15 cellular contexts compared by ENCODE assay signal in the genomic region with DNA sequence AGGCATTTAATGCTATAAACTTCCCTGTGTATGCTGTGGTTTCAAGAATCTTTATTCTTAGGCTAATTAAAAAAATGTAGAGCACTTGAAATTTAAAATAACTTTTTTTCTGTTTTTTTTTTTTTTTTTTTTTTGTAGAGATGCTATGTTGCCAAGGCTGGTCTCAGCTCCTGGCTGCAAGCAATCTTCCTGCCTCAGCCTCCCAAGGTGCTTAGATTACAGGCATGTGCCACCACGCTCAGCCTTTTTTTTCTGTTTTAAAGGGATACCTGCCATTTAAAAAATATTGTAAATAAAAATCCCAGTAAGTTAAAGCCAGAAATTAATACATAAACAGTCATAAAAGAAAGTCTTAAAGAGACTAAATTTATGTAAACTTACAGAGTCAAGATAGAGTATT.
DNase-seq lines count a peak whose midpoint lies in the region; ATAC-seq and TF ChIP-seq lines count a peak whose summit lies in the region.
"Had no signal": no experiment of that assay in that cellular context is flagged by ENCODE, and none has a peak within 500 bp of the region (broad histone marks: within the 10 kb centered on the region; RNA-seq: fewer than 3 reads in every experiment).

No MANE protein-coding gene starts in this region.

- no peak overlapping the region for H2AK5ac ChIP-seq in mesenchymal stem cell (ENCODE audit: low read length, severe bottlenecking)

- no peaks in the 10 kb centered on the region for H4K20me1 ChIP-seq in OCI-LY7 (ENCODE audit: insufficient read depth, low read length)

- H3K9me3 ChIP-seq in T-helper 17 cell (ENCODE audit: control insufficient read depth, low read length, poor library complexity, severe bottlenecking) (no peaks in the 10 kb centered on the region), mesenchymal stem cell (ENCODE audit: control insufficient read depth, low read length) (no peaks in the 10 kb centered on the region), OCI-LY7 (ENCODE audit: low read length) (0 out of 2 replicates have a peak, but pooled peaks cover 10% of the 10 kb centered on the region), transverse colon (no peaks in the 10 kb centered on the region)
- H3K9me3 ChIP-seq: SJSA1 had no signal

- no CpG with 5 or more reads among the region's 1 CpG for WGBS in mesenchymal stem cell
- 67 to 82% methylated on average over 1 of the region's 1 CpG for WGBS in transverse colon (ENCODE audit: low coverage in 1 of 2), 2 donors

- H3K27ac ChIP-seq in mesenchymal stem cell (ENCODE audit: low read length, poor library complexity, severe bottlenecking) (no peak overlapping the region), OCI-LY7 (ENCODE audit: low read depth, low read length, poor library complexity, severe bottlenecking) (no peak overlapping the region), transverse colon (no peak overlapping the region)
- H3K27ac ChIP-seq: KMS-11, SJSA1 had no signal

- H3K4me3 ChIP-seq in mesenchymal stem cell (ENCODE audit: insufficient read depth in 1 of 2, low read depth in 1 of 2, low read length in 2 of 2) (no peak overlapping the region), OCI-LY7 (ENCODE audit: low read depth, low read length, poor library complexity, severe bottlenecking) (no peak overlapping the region), transverse colon (no peak overlapping the region)
- H3K4me3 ChIP-seq: GM23338, SJSA1 had no signal

- no peak for TF ChIP-seq EP300 in transverse colon (IDR thresholded peaks at IDR 0.05; ENCODE audit: low read depth)

- H3K9ac ChIP-seq in mesenchymal stem cell (ENCODE audit: low read length): no peak overlapping the region
- H3K9ac ChIP-seq: KMS-11 had no signal

- TF ChIP-seq CTCF in OCI-LY7 (conservative IDR thresholded peaks at IDR 0.05; ENCODE audit: low read length): no peak
- TF ChIP-seq CTCF in transverse colon (IDR thresholded peaks at IDR 0.05): no peak

- peaks cover 48% of the 10 kb centered on the region for H3K4me1 Mint-ChIP-seq in stimulated activated naive CD8-positive, alpha-beta T cell treated with anti-CD3 and anti-CD28 coated beads, Interleukin-15, Interleukin-2, amounts not matched to agents 100 ng/mL and 50 ng/mL, for 24 hours (ENCODE audit: low read depth)
- H3K4me1 Mint-ChIP-seq in stimulated activated naive CD8-positive, alpha-beta T cell treated with anti-CD3 and anti-CD28 coated beads, Interleukin-15, amount 100 ng/mL, for 72 hours: peaks cover 66% of the 10 kb centered on the region
- peaks cover 27% of the 10 kb centered on the region for H3K4me1 Mint-ChIP-seq in T-helper 17 cell

- H3K27ac Mint-ChIP-seq in stimulated activated naive CD8-positive, alpha-beta T cell treated with anti-CD3 and anti-CD28 coated beads, Interleukin-15, Interleukin-2, amounts not matched to agents 100 ng/mL and 50 ng/mL, for 24 hours: peak overlapping the region; percentile 28
- H3K27ac Mint-ChIP-seq in stimulated activated naive CD8-positive, alpha-beta T cell treated with anti-CD3 and anti-CD28 coated beads, Interleukin-15, amount 100 ng/mL, for 72 hours: peak overlapping the region in 1 of 2 donors; percentile 19
- H3K27ac Mint-ChIP-seq in T-helper 17 cell: peak overlapping the region; percentile 83
- H3K27ac Mint-ChIP-seq: GM23338 had no signal

- H4K91ac ChIP-seq in mesenchymal stem cell (ENCODE audit: low read length): no peak overlapping the region

- H4K8ac ChIP-seq in mesenchymal stem cell (ENCODE audit: low read length): no peak overlapping the region

- H3K4me2 ChIP-seq in mesenchymal stem cell (ENCODE audit: low read length, poor library complexity, severe bottlenecking) (no peak overlapping the region), OCI-LY7 (ENCODE audit: low read length) (no peak overlapping the region)
- H3K4me2 ChIP-seq: GM23338, KMS-11 had no signal

- no peak for DNase-seq in stimulated activated naive CD8-positive, alpha-beta T cell treated with anti-CD3 and anti-CD28 coated beads, Interleukin-15, amount 100 ng/mL, for 72 hours
- DNase-seq in T-helper 17 cell (no peak), mesenchymal stem cell (no peak), OCI-LY7 (ENCODE audit: low spot score) (no peak), OCI-M1 (lab: John Stamatoyannopoulos, UW) (no peak), transverse colon (no peak)
- DNase-seq: GF-D8, NCI-H1436, NCI-H2029, NCI-H510A, NCI-H82 had no signal

- no peak overlapping the region for H3K23ac ChIP-seq in mesenchymal stem cell (ENCODE audit: low read length in 2 of 2)

- TF ChIP-seq POLR2A in transverse colon (IDR thresholded peaks at IDR 0.05): no peak

- H3K79me2 ChIP-seq in OCI-LY7 (ENCODE audit: insufficient read depth, low read depth, low read length): no peaks in the 10 kb centered on the region

- no peak overlapping the region for H3K4ac ChIP-seq in mesenchymal stem cell (ENCODE audit: low read depth in 1 of 2, low read length in 2 of 2)

- no peak overlapping the region for H2BK12ac ChIP-seq in mesenchymal stem cell (ENCODE audit: low read length in 2 of 2)

- H3K4me3 Mint-ChIP-seq in stimulated activated naive CD8-positive, alpha-beta T cell treated with anti-CD3 and anti-CD28 coated beads, Interleukin-15, Interleukin-2, amounts not matched to agents 100 ng/mL and 50 ng/mL, for 24 hours: no peak overlapping the region
- no peak overlapping the region for H3K4me3 Mint-ChIP-seq in stimulated activated naive CD8-positive, alpha-beta T cell treated with anti-CD3 and anti-CD28 coated beads, Interleukin-15, amount 100 ng/mL, for 72 hours
- no peak overlapping the region for H3K4me3 Mint-ChIP-seq in T-helper 17 cell
- H3K4me3 Mint-ChIP-seq: GM23338 had no signal

- H3K9me2 ChIP-seq in OCI-LY7 (ENCODE audit: insufficient read depth, low read length): no peaks in the 10 kb centered on the region

- BruUV-seq in OCI-LY7 (replicated peaks; lab: Mats Ljungman, UMichigan): no TSS peak

- H3K27me3 ChIP-seq in mesenchymal stem cell (ENCODE audit: control insufficient read depth in 1 of 2, insufficient read depth in 1 of 2, low read length in 2 of 2): no peaks in the 10 kb centered on the region
- no peaks in the 10 kb centered on the region for H3K27me3 ChIP-seq in transverse colon
- H3K27me3 ChIP-seq: SJSA1 had no signal

- no peak overlapping the region for H2BK15ac ChIP-seq in mesenchymal stem cell (ENCODE audit: low read depth, poor library complexity, severe bottlenecking)

- H3K9me3 Mint-ChIP-seq in stimulated activated naive CD8-positive, alpha-beta T cell treated with anti-CD3 and anti-CD28 coated beads, Interleukin-15, Interleukin-2, amounts not matched to agents 100 ng/mL and 50 ng/mL, for 24 hours: no peaks in the 10 kb centered on the region
- peaks cover 0 to 3% of the 10 kb centered on the region in 2 donors for H3K9me3 Mint-ChIP-seq in stimulated activated naive CD8-positive, alpha-beta T cell treated with anti-CD3 and anti-CD28 coated beads, Interleukin-15, amount 100 ng/mL, for 72 hours

- no peak overlapping the region for H3K18ac ChIP-seq in mesenchymal stem cell (ENCODE audit: low read depth in 1 of 2, low read length in 2 of 2)

- ATAC-seq in stimulated activated naive CD8-positive, alpha-beta T cell treated with anti-CD3 and anti-CD28 coated beads, Interleukin-15, amount 100 ng/mL, for 72 hours: no peak
- no peak for ATAC-seq in T-helper 17 cell
- ATAC-seq: GM23338 had no signal

- no peak overlapping the region for H3K14ac ChIP-seq in mesenchymal stem cell (ENCODE audit: low read length in 2 of 2)

- in situ Hi-C loops in transverse colon (cut with MboI; ENCODE audit: low pct_ligation_motif_present in 1 of 4, low pct_unique_long_range_greater_than_20kb in 1 of 4, low sequenced_read_pairs in 3 of 4): no loop called here

- H2AFZ ChIP-seq in mesenchymal stem cell (ENCODE audit: low read depth, low read length): no peak overlapping the region
- no peak overlapping the region for H2AFZ ChIP-seq in OCI-LY7 (ENCODE audit: low read length)
- H2AFZ ChIP-seq: GM23338 had no signal

- peaks cover 0 to 46% of the 10 kb centered on the region in 2 experiments for H3K36me3 ChIP-seq in mesenchymal stem cell (ENCODE audit: control insufficient read depth in 1 of 2, insufficient read depth in 2 of 2, low read depth in 1 of 2, low read length in 2 of 2)
- peaks cover 95% of the 10 kb centered on the region for H3K36me3 ChIP-seq in OCI-LY7 (ENCODE audit: insufficient read depth, low read length)
- peaks cover 0 to 30% (median 10%) of the 10 kb centered on the region in 4 donors for H3K36me3 ChIP-seq in transverse colon

- H3K4me1 ChIP-seq in mesenchymal stem cell (ENCODE audit: control insufficient read depth, insufficient read depth, low read depth, low read length) (no peaks in the 10 kb centered on the region), OCI-LY7 (ENCODE audit: insufficient read depth, low read length, poor library complexity, severe bottlenecking) (no peaks in the 10 kb centered on the region), transverse colon (no peaks in the 10 kb centered on the region)
- H3K4me1 ChIP-seq: SJSA1 had no signal

- peak overlapping the region; percentile 57 for H2BK5ac ChIP-seq in mesenchymal stem cell (ENCODE audit: low read depth, low read length, poor library complexity, severe bottlenecking)

- CTCF ChIA-PET in OCI-LY7 (lab: Charles Lee; ENCODE audit: unreplicated experiment): no interaction called here

- no peak overlapping the region for H2BK120ac ChIP-seq in mesenchymal stem cell (ENCODE audit: low read depth, low read length)

- POLR2A ChIA-PET in OCI-LY7 (lab: Charles Lee): interaction anchor here (0.5 to 1.6 kb wide), 10 partner anchors 9 to 605 kb away, joined by 3 to 5 read pairs (median 3); no protein-coding TSS in a partner anchor

- no peaks in the 10 kb centered on the region for H3K27me3 Mint-ChIP-seq in stimulated activated naive CD8-positive, alpha-beta T cell treated with anti-CD3 and anti-CD28 coated beads, Interleukin-15, Interleukin-2, amounts not matched to agents 100 ng/mL and 50 ng/mL, for 24 hours
- H3K27me3 Mint-ChIP-seq in stimulated activated naive CD8-positive, alpha-beta T cell treated with anti-CD3 and anti-CD28 coated beads, Interleukin-15, amount 100 ng/mL, for 72 hours: no peaks in the 10 kb centered on the region
- H3K27me3 Mint-ChIP-seq in T-helper 17 cell: no peaks in the 10 kb centered on the region

- peaks cover 70% of the 10 kb centered on the region for H3K36me3 Mint-ChIP-seq in stimulated activated naive CD8-positive, alpha-beta T cell treated with anti-CD3 and anti-CD28 coated beads, Interleukin-15, Interleukin-2, amounts not matched to agents 100 ng/mL and 50 ng/mL, for 24 hours (ENCODE audit: low read depth)
- H3K36me3 Mint-ChIP-seq in T-helper 17 cell (ENCODE audit: low read depth): peaks cover 23% of the 10 kb centered on the region

- no peaks in the 10 kb centered on the region for H3K79me1 ChIP-seq in mesenchymal stem cell (replicated peaks; ENCODE audit: low read length, poor library complexity, severe bottlenecking)

- intact Hi-C loops in OCI-LY7 (cut with micrococcal nuclease; ENCODE audit: unreplicated experiment) (no loop called here), transverse colon (cut with DNase I; ENCODE audit: low total_unique reads) (no loop called here)
